1 cellular context compared by ENCODE assay signal in the genomic region with DNA sequence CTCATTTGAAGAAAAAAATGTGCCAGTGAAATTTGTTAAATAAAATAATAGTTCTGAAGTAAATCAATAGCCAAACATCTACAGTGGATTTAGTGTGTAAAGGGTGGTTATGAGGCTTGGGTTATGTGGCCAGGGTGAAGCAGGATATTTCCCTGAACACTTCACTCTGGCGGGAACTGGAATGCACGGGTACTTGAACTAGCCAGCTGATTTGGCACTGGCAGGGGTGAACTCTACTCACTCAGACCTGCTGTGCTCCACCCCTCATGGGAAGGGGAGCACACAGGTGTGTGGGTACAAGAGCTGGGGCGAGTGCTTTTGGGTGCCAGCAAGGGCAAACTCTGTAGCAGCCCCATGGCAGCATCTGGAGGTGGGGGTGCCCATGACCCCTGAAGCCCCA.
TF ChIP-seq lines count a peak whose summit lies in the region.

No MANE protein-coding gene starts in this region.

TF ChIP-seq in GM12878, 131 proteins besides CTCF, POLR2A, EP300 and RAD21 (continued from another document):
- TF ChIP-seq, protein P1, sequence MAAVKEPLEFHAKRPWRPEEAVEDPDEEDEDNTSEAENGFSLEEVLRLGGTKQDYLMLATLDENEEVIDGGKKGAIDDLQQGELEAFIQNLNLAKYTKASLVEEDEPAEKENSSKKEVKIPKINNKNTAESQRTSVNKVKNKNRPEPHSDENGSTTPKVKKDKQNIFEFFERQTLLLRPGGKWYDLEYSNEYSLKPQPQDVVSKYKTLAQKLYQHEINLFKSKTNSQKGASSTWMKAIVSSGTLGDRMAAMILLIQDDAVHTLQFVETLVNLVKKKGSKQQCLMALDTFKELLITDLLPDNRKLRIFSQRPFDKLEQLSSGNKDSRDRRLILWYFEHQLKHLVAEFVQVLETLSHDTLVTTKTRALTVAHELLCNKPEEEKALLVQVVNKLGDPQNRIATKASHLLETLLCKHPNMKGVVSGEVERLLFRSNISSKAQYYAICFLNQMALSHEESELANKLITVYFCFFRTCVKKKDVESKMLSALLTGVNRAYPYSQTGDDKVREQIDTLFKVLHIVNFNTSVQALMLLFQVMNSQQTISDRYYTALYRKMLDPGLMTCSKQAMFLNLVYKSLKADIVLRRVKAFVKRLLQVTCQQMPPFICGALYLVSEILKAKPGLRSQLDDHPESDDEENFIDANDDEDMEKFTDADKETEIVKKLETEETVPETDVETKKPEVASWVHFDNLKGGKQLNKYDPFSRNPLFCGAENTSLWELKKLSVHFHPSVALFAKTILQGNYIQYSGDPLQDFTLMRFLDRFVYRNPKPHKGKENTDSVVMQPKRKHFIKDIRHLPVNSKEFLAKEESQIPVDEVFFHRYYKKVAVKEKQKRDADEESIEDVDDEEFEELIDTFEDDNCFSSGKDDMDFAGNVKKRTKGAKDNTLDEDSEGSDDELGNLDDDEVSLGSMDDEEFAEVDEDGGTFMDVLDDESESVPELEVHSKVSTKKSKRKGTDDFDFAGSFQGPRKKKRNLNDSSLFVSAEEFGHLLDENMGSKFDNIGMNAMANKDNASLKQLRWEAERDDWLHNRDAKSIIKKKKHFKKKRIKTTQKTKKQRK (IDR thresholded peaks at IDR 0.05; ENCODE audit: low read depth, low read length): no peak
- TF ChIP-seq ZNF622 (IDR thresholded peaks at IDR 0.05): no peak
- TF ChIP-seq, protein P2, sequence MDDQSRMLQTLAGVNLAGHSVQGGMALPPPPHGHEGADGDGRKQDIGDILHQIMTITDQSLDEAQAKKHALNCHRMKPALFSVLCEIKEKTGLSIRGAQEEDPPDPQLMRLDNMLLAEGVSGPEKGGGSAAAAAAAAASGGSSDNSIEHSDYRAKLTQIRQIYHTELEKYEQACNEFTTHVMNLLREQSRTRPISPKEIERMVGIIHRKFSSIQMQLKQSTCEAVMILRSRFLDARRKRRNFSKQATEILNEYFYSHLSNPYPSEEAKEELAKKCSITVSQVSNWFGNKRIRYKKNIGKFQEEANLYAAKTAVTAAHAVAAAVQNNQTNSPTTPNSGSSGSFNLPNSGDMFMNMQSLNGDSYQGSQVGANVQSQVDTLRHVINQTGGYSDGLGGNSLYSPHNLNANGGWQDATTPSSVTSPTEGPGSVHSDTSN (IDR thresholded peaks at IDR 0.05; ENCODE audit: insufficient replicate concordance, low read depth, low read length): no peak
- no peak for TF ChIP-seq MTA2 (IDR thresholded peaks at IDR 0.05; ENCODE audit: low read depth)
- no peak for TF ChIP-seq SPI1 (IDR thresholded peaks at IDR 0.05; ENCODE audit: borderline replicate concordance, insufficient read depth, low read depth, low read length)
